ENCODE assay signal across 1 cellular context in genomic region chr1:156704930-156705320, GRCh38.
TF ChIP-seq lines count a peak whose summit lies in the region.

No MANE protein-coding gene starts in this region.

TF ChIP-seq in K562, 482 proteins besides CTCF, POLR2A, EP300 and RAD21:
- TF ChIP-seq PRDM10 (IDR thresholded peaks at IDR 0.05; ENCODE audit: partially characterized antibody) (no peak), PCBP1 (IDR thresholded peaks at IDR 0.05; ENCODE audit: low read depth, low read length, poor library complexity, severe bottlenecking) (peak; percentile 68)
- TF ChIP-seq, protein P1, sequence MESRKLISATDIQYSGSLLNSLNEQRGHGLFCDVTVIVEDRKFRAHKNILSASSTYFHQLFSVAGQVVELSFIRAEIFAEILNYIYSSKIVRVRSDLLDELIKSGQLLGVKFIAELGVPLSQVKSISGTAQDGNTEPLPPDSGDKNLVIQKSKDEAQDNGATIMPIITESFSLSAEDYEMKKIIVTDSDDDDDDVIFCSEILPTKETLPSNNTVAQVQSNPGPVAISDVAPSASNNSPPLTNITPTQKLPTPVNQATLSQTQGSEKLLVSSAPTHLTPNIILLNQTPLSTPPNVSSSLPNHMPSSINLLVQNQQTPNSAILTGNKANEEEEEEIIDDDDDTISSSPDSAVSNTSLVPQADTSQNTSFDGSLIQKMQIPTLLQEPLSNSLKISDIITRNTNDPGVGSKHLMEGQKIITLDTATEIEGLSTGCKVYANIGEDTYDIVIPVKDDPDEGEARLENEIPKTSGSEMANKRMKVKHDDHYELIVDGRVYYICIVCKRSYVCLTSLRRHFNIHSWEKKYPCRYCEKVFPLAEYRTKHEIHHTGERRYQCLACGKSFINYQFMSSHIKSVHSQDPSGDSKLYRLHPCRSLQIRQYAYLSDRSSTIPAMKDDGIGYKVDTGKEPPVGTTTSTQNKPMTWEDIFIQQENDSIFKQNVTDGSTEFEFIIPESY (CRISPR knock-in tag; IDR thresholded peaks at IDR 0.05): peak; percentile 90
